In the genomic region with DNA sequence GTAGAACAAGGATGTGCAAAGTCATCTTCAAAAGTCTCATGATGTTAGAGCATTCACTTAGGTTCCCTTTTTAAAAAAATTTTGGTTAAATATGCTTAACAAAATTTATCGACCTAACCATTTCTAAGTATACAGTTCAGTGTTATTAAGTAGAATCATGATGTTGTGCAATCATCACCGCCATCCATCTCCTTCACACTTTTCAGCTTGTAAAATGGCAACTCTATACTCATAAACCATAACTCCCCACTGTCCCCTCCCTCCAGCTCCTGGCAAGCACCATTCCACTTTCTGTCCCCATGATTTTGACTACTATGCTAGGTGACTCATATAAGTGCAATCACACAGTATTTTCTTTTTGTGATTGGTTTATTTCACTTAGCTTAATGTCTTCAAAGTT, we compare ENCODE assay signal across 33 cellular contexts.
"Had no signal": no experiment of that assay in that cellular context is flagged by ENCODE, and none has a peak within 500 bp of the region (broad histone marks: within the 10 kb centered on the region; RNA-seq: fewer than 3 reads in every experiment).

No MANE protein-coding gene starts in this region.

- H3K4me3 Mint-ChIP-seq: activated CD4-positive, alpha-beta memory T cell treated with anti-CD3 and anti-CD28 coated beads, Interleukin-2, amount 10 ng/mL, durations not matched to agents 7 days and 5 days; activated CD4-positive, alpha-beta T cell treated with anti-CD3 and anti-CD28 coated beads, Interleukin-2, amount 10 ng/mL, durations not matched to agents 7 days and 5 days; activated naive CD4-positive, alpha-beta T cell treated with anti-CD3 and anti-CD28 coated beads, Interleukin-2, amount 10 ng/mL, durations not matched to agents 7 days and 5 days; activated naive CD8-positive, alpha-beta T cell treated with anti-CD3 and anti-CD28 coated beads, Interleukin-2, amount 10 ng/mL, durations not matched to agents 7 days and 5 days; activated T-cell treated with anti-CD3 and anti-CD28 coated beads, Interleukin-2, amount 50 U/mL, for 24 hours; activated T-cell treated with anti-CD3 and anti-CD28 coated beads, Interleukin-2, amount 50 U/mL, for 72 hours; brain; central memory CD8-positive, alpha-beta T cell; dendritic cell treated with granulocyte-macrophage colony-stimulating factor and Interleukin-4, amounts not matched to agents 40 ng/mL and 50 ng/mL, for 4 days; endodermal cell; T-helper 17 cell; T-helper 2 cell treated with Interferon-gamma antibody and Interleukin-4, amounts not matched to agents 5 μg/mL and 100 μg/mL, for 36 hours had no signal

- H3K4me1 Mint-ChIP-seq: activated CD4-positive, alpha-beta memory T cell treated with anti-CD3 and anti-CD28 coated beads, Interleukin-2, amount 10 ng/mL, durations not matched to agents 7 days and 5 days; activated CD4-positive, alpha-beta T cell treated with anti-CD3 and anti-CD28 coated beads, Interleukin-2, amount 10 ng/mL, durations not matched to agents 7 days and 5 days; activated naive CD4-positive, alpha-beta T cell treated with anti-CD3 and anti-CD28 coated beads, Interleukin-2, amount 10 ng/mL, durations not matched to agents 7 days and 5 days; activated naive CD8-positive, alpha-beta T cell treated with anti-CD3 and anti-CD28 coated beads, Interleukin-2, amount 10 ng/mL, durations not matched to agents 7 days and 5 days; central memory CD8-positive, alpha-beta T cell; endodermal cell; T-helper 17 cell had no signal

- H3K27ac Mint-ChIP-seq: activated CD4-positive, alpha-beta memory T cell treated with anti-CD3 and anti-CD28 coated beads, Interleukin-2, amount 10 ng/mL, durations not matched to agents 7 days and 5 days; activated CD4-positive, alpha-beta T cell treated with anti-CD3 and anti-CD28 coated beads, Interleukin-2, amount 10 ng/mL, durations not matched to agents 7 days and 5 days; activated naive CD4-positive, alpha-beta T cell treated with anti-CD3 and anti-CD28 coated beads, Interleukin-2, amount 10 ng/mL, durations not matched to agents 7 days and 5 days; activated naive CD4-positive, alpha-beta T cell treated with anti-CD3 and anti-CD28 coated beads, Interleukin-2, amount 50 U/mL, for 72 hours; activated naive CD8-positive, alpha-beta T cell treated with anti-CD3 and anti-CD28 coated beads, Interleukin-2, amount 10 ng/mL, durations not matched to agents 7 days and 5 days; activated T-cell treated with anti-CD3 and anti-CD28 coated beads, Interleukin-2, amount 50 U/mL, for 24 hours; activated T-cell treated with anti-CD3 and anti-CD28 coated beads, Interleukin-2, amount 50 U/mL, for 72 hours; brain; dendritic cell treated with granulocyte-macrophage colony-stimulating factor and Interleukin-4, amounts not matched to agents 40 ng/mL and 50 ng/mL, for 4 days; endodermal cell; T-helper 17 cell; T-helper 2 cell treated with Interferon-gamma antibody and Interleukin-4, amounts not matched to agents 5 μg/mL and 100 μg/mL, for 36 hours had no signal

- H3K36me3 ChIP-seq: ascending aorta, breast epithelium, cardiac muscle cell, esophagus muscularis mucosa, gastrocnemius medialis, heart left ventricle had no signal

- H3K27ac ChIP-seq: ascending aorta, breast epithelium, cardiac muscle cell, coronary artery, dorsolateral prefrontal cortex, esophagus muscularis mucosa, foreskin keratinocyte, gastrocnemius medialis, heart left ventricle had no signal

- DNase-seq: activated CD4-positive, alpha-beta memory T cell treated with anti-CD3 and anti-CD28 coated beads, Interleukin-2, amount 10 ng/mL, durations not matched to agents 7 days and 5 days; activated CD4-positive, alpha-beta T cell treated with anti-CD3 and anti-CD28 coated beads for 1 hour; activated CD4-positive, alpha-beta T cell treated with anti-CD3 and anti-CD28 coated beads for 4 hours; activated CD4-positive, alpha-beta T cell treated with anti-CD3 and anti-CD28 coated beads, Interleukin-2, amount 10 ng/mL, durations not matched to agents 7 days and 5 days; activated CD4-positive, alpha-beta T cell treated with anti-CD3 and anti-CD28 coated beads, Interleukin-2, amount 50 U/mL, for 4 hours; activated CD8-positive, alpha-beta memory T cell treated with anti-CD3 and anti-CD28 coated beads, Interleukin-2, amount 50 U/mL, for 48 hours; activated gamma-delta T cell; activated naive CD4-positive, alpha-beta T cell; activated naive CD4-positive, alpha-beta T cell treated with anti-CD3 and anti-CD28 coated beads, Interleukin-2, amount 10 ng/mL, durations not matched to agents 7 days and 5 days; activated naive CD8-positive, alpha-beta T cell treated with anti-CD3 and anti-CD28 coated beads, Interleukin-2, amount 10 ng/mL, durations not matched to agents 7 days and 5 days; activated T-cell treated with anti-CD3 and anti-CD28 coated beads for 4 hours; activated T-cell treated with anti-CD3 and anti-CD28 coated beads, Interleukin-2, amount 50 U/mL, for 24 hours; activated T-cell treated with anti-CD3 and anti-CD28 coated beads, Interleukin-2, amount 50 U/mL, for 72 hours; dorsolateral prefrontal cortex; effector memory CD4-positive, alpha-beta T cell; endodermal cell; erythroblast; foreskin keratinocyte; gastrocnemius medialis; glutamatergic neuron; heart left ventricle; T-helper 17 cell; T1000 had no signal

- H3K9me3 ChIP-seq: ascending aorta, breast epithelium, esophagus muscularis mucosa, gastrocnemius medialis, heart left ventricle had no signal

- H3K9me3 Mint-ChIP-seq: activated CD4-positive, alpha-beta memory T cell treated with anti-CD3 and anti-CD28 coated beads, Interleukin-2, amount 10 ng/mL, durations not matched to agents 7 days and 5 days; activated CD4-positive, alpha-beta T cell treated with anti-CD3 and anti-CD28 coated beads, Interleukin-2, amount 10 ng/mL, durations not matched to agents 7 days and 5 days; activated naive CD4-positive, alpha-beta T cell treated with anti-CD3 and anti-CD28 coated beads, Interleukin-2, amount 10 ng/mL, durations not matched to agents 7 days and 5 days; activated naive CD4-positive, alpha-beta T cell treated with anti-CD3 and anti-CD28 coated beads, Interleukin-2, amount 50 U/mL, for 72 hours; activated T-cell treated with anti-CD3 and anti-CD28 coated beads, Interleukin-2, amount 50 U/mL, for 24 hours; brain; endodermal cell had no signal

- H3K27me3 ChIP-seq: ascending aorta, breast epithelium, cardiac muscle cell, dorsolateral prefrontal cortex, esophagus muscularis mucosa, foreskin keratinocyte, gastrocnemius medialis, heart left ventricle had no signal

- H3K4me1 ChIP-seq: ascending aorta, breast epithelium, esophagus muscularis mucosa, foreskin keratinocyte, gastrocnemius medialis, heart left ventricle had no signal

- H3K4me3 ChIP-seq: ascending aorta, breast epithelium, cardiac muscle cell, coronary artery, dorsolateral prefrontal cortex, esophagus muscularis mucosa, gastrocnemius medialis, heart left ventricle had no signal

- H3K36me3 Mint-ChIP-seq: activated naive CD4-positive, alpha-beta T cell treated with anti-CD3 and anti-CD28 coated beads, Interleukin-2, amount 10 ng/mL, durations not matched to agents 7 days and 5 days; activated naive CD4-positive, alpha-beta T cell treated with anti-CD3 and anti-CD28 coated beads, Interleukin-2, amount 50 U/mL, for 72 hours; activated naive CD8-positive, alpha-beta T cell treated with anti-CD3 and anti-CD28 coated beads, Interleukin-2, amount 10 ng/mL, durations not matched to agents 7 days and 5 days; brain had no signal

- ATAC-seq: activated naive CD4-positive, alpha-beta T cell treated with anti-CD3 and anti-CD28 coated beads, Interleukin-2, amount 50 U/mL, for 72 hours; activated T-cell treated with anti-CD3 and anti-CD28 coated beads, Interleukin-2, amount 50 U/mL, for 72 hours; foreskin keratinocyte; gastrocnemius medialis; heart left ventricle; T-helper 17 cell had no signal

- H3K27me3 Mint-ChIP-seq: activated CD4-positive, alpha-beta memory T cell treated with anti-CD3 and anti-CD28 coated beads, Interleukin-2, amount 10 ng/mL, durations not matched to agents 7 days and 5 days; activated CD4-positive, alpha-beta T cell treated with anti-CD3 and anti-CD28 coated beads, Interleukin-2, amount 10 ng/mL, durations not matched to agents 7 days and 5 days; activated naive CD4-positive, alpha-beta T cell treated with anti-CD3 and anti-CD28 coated beads, Interleukin-2, amount 10 ng/mL, durations not matched to agents 7 days and 5 days; activated naive CD8-positive, alpha-beta T cell treated with anti-CD3 and anti-CD28 coated beads, Interleukin-2, amount 10 ng/mL, durations not matched to agents 7 days and 5 days; activated T-cell treated with anti-CD3 and anti-CD28 coated beads, Interleukin-2, amount 50 U/mL, for 24 hours; brain; central memory CD8-positive, alpha-beta T cell; dendritic cell treated with granulocyte-macrophage colony-stimulating factor and Interleukin-4, amounts not matched to agents 40 ng/mL and 50 ng/mL, for 4 days; T-helper 17 cell had no signal
